ENCODE assay signal across 13 cellular contexts in genomic region chr7:116674508-116675173, GRCh38. TPM values are rescaled to one million over a fixed set of nuclear protein-coding genes. Genes with fewer than 3 reads are reported as not detected.
DNase-seq lines count a peak whose midpoint lies in the region; ATAC-seq and TF ChIP-seq lines count a peak whose summit lies in the region.
"Had no signal": no experiment of that assay in that cellular context is flagged by ENCODE, and none has a peak within 500 bp of the region (broad histone marks: within the 10 kb centered on the region; RNA-seq: fewer than 3 reads in every experiment).

No MANE protein-coding gene starts in this region.

- TF ChIP-seq CTCF in MCF 10A (IDR thresholded peaks at IDR 0.05; ENCODE audit: unreplicated experiment) (no peak), lower lobe of right lung (IDR thresholded peaks at IDR 0.05) (no peak), tibial artery (IDR thresholded peaks at IDR 0.05) (no peak)

- intact Hi-C loops in MCF 10A (cut with micrococcal nuclease) (loop anchor here (5.0 kb wide), 1 partner anchor 417 kb away; no protein-coding TSS in a partner anchor), lower lobe of right lung (cut with DNase I) (no loop called here), tibial artery (cut with DNase I; ENCODE audit: low total_unique reads) (no loop called here)
- intact Hi-C loops in activated CD4-positive, alpha-beta T cell treated with anti-CD3 and anti-CD28 coated beads for 36 hours (cut with DNase I, micrococcal nuclease), result loop anchor here (5.0 to 10.0 kb wide), 2 partner anchors 82 to 340 kb away; no protein-coding TSS in a partner anchor

- H3K4me1 Mint-ChIP-seq in MCF 10A (ENCODE audit: insufficient read depth, unreplicated experiment), result peaks cover 36% of the 10 kb centered on the region
- H3K4me1 Mint-ChIP-seq in activated CD4-positive, alpha-beta T cell treated with anti-CD3 and anti-CD28 coated beads for 36 hours, result peaks cover 11% of the 10 kb centered on the region

- POLR2A ChIA-PET in MCF 10A (lab: Yijun Ruan, JAX), result interaction anchor here (0.6 to 12.1 kb wide), 36 partner anchors 8 to 464 kb away, joined by 3 to 362 read pairs (median 6); partner anchors contain the start of genes CAV1 and TES
- POLR2A ChIA-PET in activated CD4-positive, alpha-beta T cell treated with anti-CD3 and anti-CD28 coated beads for 36 hours (lab: Charles Lee), result no interaction called here

- H3K36me3 Mint-ChIP-seq in MCF 10A (ENCODE audit: insufficient read depth, unreplicated experiment), result peaks cover 13% of the 10 kb centered on the region
- H3K36me3 Mint-ChIP-seq in activated CD4-positive, alpha-beta T cell treated with anti-CD3 and anti-CD28 coated beads for 36 hours (ENCODE audit: low read depth), result no peaks in the 10 kb centered on the region

- CTCF ChIA-PET in MCF 10A (lab: Yijun Ruan, JAX), result interaction anchor here (0.6 to 7.7 kb wide), 21 partner anchors 12 to 425 kb away, joined by 3 to 62 read pairs (median 4); no protein-coding TSS in a partner anchor
- CTCF ChIA-PET in activated CD4-positive, alpha-beta T cell treated with anti-CD3 and anti-CD28 coated beads for 36 hours (lab: Charles Lee), result interaction anchor here (0.9 to 1.5 kb wide), 2 partner anchors 9 to 20 kb away, joined by 3 read pairs; no protein-coding TSS in a partner anchor

- no peak for ATAC-seq in lower lobe of right lung
- no peak for ATAC-seq in activated CD4-positive, alpha-beta T cell treated with anti-CD3 and anti-CD28 coated beads for 36 hours
- ATAC-seq: activated T-cell treated with anti-CD3 and anti-CD28 coated beads, Interleukin-2, amount 50 U/mL, for 72 hours had no signal

- H3K27ac Mint-ChIP-seq in MCF 10A (ENCODE audit: low read depth, unreplicated experiment), result peak overlapping the region; percentile 98
- no peak overlapping the region for H3K27ac Mint-ChIP-seq in activated CD4-positive, alpha-beta T cell treated with anti-CD3 and anti-CD28 coated beads for 36 hours
- H3K27ac Mint-ChIP-seq: activated T-cell treated with anti-CD3 and anti-CD28 coated beads, Interleukin-2, amount 50 U/mL, for 72 hours had no signal

- no peaks in the 10 kb centered on the region for H3K27me3 ChIP-seq in ACC112 (ENCODE audit: insufficient read depth, low read length)
- no peaks in the 10 kb centered on the region for H3K27me3 ChIP-seq in lower lobe of right lung (ENCODE audit: low read depth)
- no peaks in the 10 kb centered on the region for H3K27me3 ChIP-seq in tibial artery

- DNase-seq in HK-2 (ENCODE audit: unreplicated experiment), result peak; percentile 43
- peak; percentile 93 for DNase-seq in MCF 10A (ENCODE audit: unreplicated experiment)
- no peak for DNase-seq in lower lobe of right lung
- DNase-seq in activated CD4-positive, alpha-beta T cell treated with anti-CD3 and anti-CD28 coated beads for 36 hours, result no peak
- no peak for DNase-seq in NK-92 (lab: John Stamatoyannopoulos, UW; ENCODE audit: unreplicated experiment)
- no peak for DNase-seq in activated CD8-positive, alpha-beta memory T cell treated with anti-CD3 and anti-CD28 coated beads, Interleukin-2, amount 50 U/mL, for 48 hours
- DNase-seq in tibial artery, result no peak
- DNase-seq: activated T-cell treated with anti-CD3 and anti-CD28 coated beads, Interleukin-2, amount 50 U/mL, for 72 hours; central memory CD4-positive, alpha-beta T cell; NCI-H1105; small intestine had no signal

- H3K4me3 ChIP-seq in ACC112 (ENCODE audit: low read depth, low read length) (peak overlapping the region; percentile 95), lower lobe of right lung (peak overlapping the region; percentile 61), tibial artery (no peak overlapping the region)

- no peaks in the 10 kb centered on the region for H3K9me3 ChIP-seq in lower lobe of right lung
- H3K9me3 ChIP-seq in tibial artery, result no peaks in the 10 kb centered on the region

- H3K27ac ChIP-seq in ACC112 (ENCODE audit: low read depth, low read length) (no peak overlapping the region), lower lobe of right lung (no peak overlapping the region), tibial artery (no peak overlapping the region)
- H3K27ac ChIP-seq: HL-60 had no signal

- H3K4me1 ChIP-seq in ACC112 (ENCODE audit: control insufficient read depth, insufficient read depth, low read length, unreplicated experiment) (peaks cover 34% of the 10 kb centered on the region), lower lobe of right lung (peaks cover 10% of the 10 kb centered on the region), tibial artery (peaks cover 0 to 17% (median 4%) of the 10 kb centered on the region in 4 donors)

- H3K27me3 Mint-ChIP-seq in MCF 10A (ENCODE audit: insufficient read depth, unreplicated experiment), result no peaks in the 10 kb centered on the region
- H3K27me3 Mint-ChIP-seq in activated CD4-positive, alpha-beta T cell treated with anti-CD3 and anti-CD28 coated beads for 36 hours, result peaks cover 45% of the 10 kb centered on the region

- H3K36me3 ChIP-seq in ACC112 (ENCODE audit: insufficient read depth, low read length) (no peaks in the 10 kb centered on the region), lower lobe of right lung (no peaks in the 10 kb centered on the region), tibial artery (no peaks in the 10 kb centered on the region)

- BruUV-seq in MCF 10A (replicated peaks; lab: Mats Ljungman, UMichigan), result TSS peak; percentile 71

- H3K79me2 ChIP-seq in ACC112 (ENCODE audit: control insufficient read depth, insufficient read depth, low read length, unreplicated experiment), result peaks cover 74% of the 10 kb centered on the region

- no peak overlapping the region for H2AFZ ChIP-seq in ACC112 (ENCODE audit: low read length, unreplicated experiment)

- no peaks in the 10 kb centered on the region for H3K9me3 Mint-ChIP-seq in MCF 10A (ENCODE audit: unreplicated experiment)
- no peaks in the 10 kb centered on the region for H3K9me3 Mint-ChIP-seq in activated CD4-positive, alpha-beta T cell treated with anti-CD3 and anti-CD28 coated beads for 36 hours (ENCODE audit: low read depth)
- H3K9me3 Mint-ChIP-seq: activated T-cell treated with anti-CD3 and anti-CD28 coated beads, Interleukin-2, amount 50 U/mL, for 72 hours had no signal

- peak overlapping the region; percentile 83 for H3K4me3 Mint-ChIP-seq in MCF 10A (ENCODE audit: unreplicated experiment)
- H3K4me3 Mint-ChIP-seq in activated CD4-positive, alpha-beta T cell treated with anti-CD3 and anti-CD28 coated beads for 36 hours, result no peak overlapping the region
- H3K4me3 Mint-ChIP-seq: activated T-cell treated with anti-CD3 and anti-CD28 coated beads, Interleukin-2, amount 50 U/mL, for 72 hours had no signal

RNA-seq across cellular contexts. Expression of gene MET, which starts 2.6 kb away (rescaled TPM):
- 129 and 154 TPM in 2 replicates for total RNA-seq in MCF 10A (2022)
- total RNA-seq in lower lobe of right lung, result 74.3 TPM
- under 1 TPM; 0.63 to 0.91 TPM for total RNA-seq in activated CD4-positive, alpha-beta T cell treated with anti-CD3 and anti-CD28 coated beads for 36 hours

Comparison
In these comparisons a context has a peak if more than half of its experiments do, and no peak if none do; other contexts are left out.
1. H3K4me3 ChIP-seq: peak in ACC112 (single experiment) and lower lobe of right lung (single experiment); none in tibial artery (0 of 2).
2. DNase-seq: peak in HK-2 (single experiment) and MCF 10A (single experiment); none in lower lobe of right lung (single experiment), activated CD4-positive, alpha-beta T cell treated with anti-CD3 and anti-CD28 coated beads for 36 hours (single experiment), NK-92 (single experiment), activated CD8-positive, alpha-beta memory T cell treated with anti-CD3 and anti-CD28 coated beads, Interleukin-2, amount 50 U/mL, for 48 hours (single experiment) and tibial artery (0 of 2).
3. RNA of gene MET, which starts 2.6 kb away (total RNA-seq): 129 to 154 TPM in MCF 10A and 74.3 TPM in lower lobe of right lung (single experiment); 0.63 to 0.91 TPM in activated CD4-positive, alpha-beta T cell treated with anti-CD3 and anti-CD28 coated beads for 36 hours; every median in the first group is over 10 times any median in the second.
4. intact Hi-C loops: an anchor here in MCF 10A (5.0 kb wide) and activated CD4-positive, alpha-beta T cell treated with anti-CD3 and anti-CD28 coated beads for 36 hours (5.0 to 10.0 kb wide); none called in lower lobe of right lung and tibial artery.